In the genomic region with DNA sequence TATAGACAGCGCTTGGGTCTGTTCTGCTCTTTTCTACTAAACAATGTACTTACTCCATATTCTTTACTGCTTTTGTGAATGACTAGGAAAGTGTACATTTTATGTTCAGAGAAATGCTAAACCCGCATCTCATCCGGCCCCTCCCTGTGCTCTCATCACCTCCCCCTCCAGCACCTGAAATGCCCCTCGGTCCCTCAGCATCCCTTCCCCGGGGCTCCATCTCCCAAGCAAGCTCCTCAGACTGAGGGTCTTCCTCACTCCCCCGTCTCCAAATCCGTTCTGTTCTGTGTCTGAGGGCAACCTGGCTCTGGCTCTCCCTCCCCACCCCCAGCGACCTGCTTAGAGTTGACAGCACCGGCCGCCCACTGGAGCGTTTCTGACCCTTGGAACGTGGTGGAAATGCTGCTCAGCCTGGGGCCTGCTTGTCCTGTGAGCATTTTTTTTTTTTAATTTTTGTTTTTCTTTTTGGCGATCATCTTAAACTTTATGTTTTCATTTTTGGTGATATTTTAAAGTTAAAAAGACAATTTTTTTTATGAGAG, we compare ENCODE assay signal across 8 cellular contexts. TPM values are rescaled to one million over a fixed set of nuclear protein-coding genes. Genes with fewer than 3 reads are reported as not detected.
A peak's percentile ranks its signal among the peaks of the same experiment; 100 is the strongest.
DNase-seq lines count a peak whose midpoint lies in the region; ATAC-seq, FAIRE-seq and TF ChIP-seq lines count a peak whose summit lies in the region.

No MANE protein-coding gene starts in this region.

- no peaks in the 10 kb centered on the region for H3K27me3 Mint-ChIP-seq in activated T-helper 1 cell treated with anti-CD3 and anti-CD28 coated beads, Interleukin-12 subunit alpha, Interleukin-12 subunit beta, Interleukin-2, Interleukin-4 antibody, amounts not matched to agents 30 ng/mL and 10 ng/mL and 1 ng/mL, durations not matched to agents 14 hours and 24 hours and 36 hours (ENCODE audit: insufficient read depth)
- H3K27me3 Mint-ChIP-seq in stimulated activated naive B cell treated with anti-CD40 and anti-IgM and Interleukin-4, amounts not matched to agents 10 μg/mL and 1 μg/mL and 100 μg/mL, for 72 hours: no peaks in the 10 kb centered on the region

- peaks cover 0 to 15% of the 10 kb centered on the region in 2 experiments; a peak in 1 of 4 replicates for H3K4me1 ChIP-seq in SK-N-SH (ENCODE audit: control insufficient read depth in 1 of 2, insufficient read depth in 2 of 2, low read depth in 1 of 2, low read length in 1 of 2)
- H3K4me1 ChIP-seq in keratinocyte (ENCODE audit: control insufficient read depth, extremely low read depth, insufficient read depth, low read length): peaks cover 11% of the 10 kb centered on the region

- peak overlapping the region; percentile 98 for H3K4me2 ChIP-seq in SK-N-SH
- H3K4me2 ChIP-seq in keratinocyte (ENCODE audit: control insufficient read depth, extremely low read depth, insufficient read depth, low read depth, low read length): peak overlapping the region; percentile 85

- intact Hi-C loops in activated T-helper 1 cell treated with anti-CD3 and anti-CD28 coated beads, Interleukin-12 subunit alpha, Interleukin-12 subunit beta, Interleukin-2, Interleukin-4 antibody, amounts not matched to agents 30 ng/mL and 10 ng/mL and 1 ng/mL, durations not matched to agents 14 hours and 24 hours and 36 hours (cut with micrococcal nuclease): loop anchor here (5.0 kb wide), 1 partner anchor 285 kb away; a partner anchor contains a TSS

- FAIRE-seq in keratinocyte (lab: Jason Lieb, UNC): no peak

- no peak for DNase-seq in SK-N-SH
- DNase-seq in activated T-helper 1 cell treated with anti-CD3 and anti-CD28 coated beads, Interleukin-12 subunit alpha, Interleukin-12 subunit beta, Interleukin-2, Interleukin-4 antibody, amounts not matched to agents 30 ng/mL and 10 ng/mL and 1 ng/mL, durations not matched to agents 14 hours and 24 hours and 36 hours (ENCODE audit: low spot score): no peak
- no peak for DNase-seq in keratinocyte (ENCODE audit: low read depth, low spot score)
- no peak for DNase-seq in stimulated activated naive B cell treated with anti-CD40 and anti-IgM and Interleukin-4, amounts not matched to agents 10 μg/mL and 1 μg/mL and 100 μg/mL, for 72 hours
- DNase-seq in NCI-H1436 (lab: John Stamatoyannopoulos, UW): no peak
- DNase-seq in germinal center (ENCODE audit: low spot score): no peak

- H3K9me3 Mint-ChIP-seq in activated T-helper 1 cell treated with anti-CD3 and anti-CD28 coated beads, Interleukin-12 subunit alpha, Interleukin-12 subunit beta, Interleukin-2, Interleukin-4 antibody, amounts not matched to agents 30 ng/mL and 10 ng/mL and 1 ng/mL, durations not matched to agents 14 hours and 24 hours and 36 hours: no peaks in the 10 kb centered on the region
- no peaks in the 10 kb centered on the region for H3K9me3 Mint-ChIP-seq in stimulated activated naive B cell treated with anti-CD40 and anti-IgM and Interleukin-4, amounts not matched to agents 10 μg/mL and 1 μg/mL and 100 μg/mL, for 72 hours

- H3K4me3 Mint-ChIP-seq in activated T-helper 1 cell treated with anti-CD3 and anti-CD28 coated beads, Interleukin-12 subunit alpha, Interleukin-12 subunit beta, Interleukin-2, Interleukin-4 antibody, amounts not matched to agents 30 ng/mL and 10 ng/mL and 1 ng/mL, durations not matched to agents 14 hours and 24 hours and 36 hours: peak overlapping the region; percentile 88
- peak overlapping the region; percentile 84 to 86 for H3K4me3 Mint-ChIP-seq in stimulated activated naive B cell treated with anti-CD40 and anti-IgM and Interleukin-4, amounts not matched to agents 10 μg/mL and 1 μg/mL and 100 μg/mL, for 72 hours

- dilution Hi-C loops in keratinocyte (cut with MboI; ENCODE audit: extremely low pct_ligation_motif_present, low sequenced_read_pairs): no loop called here

- H3K4me3 ChIP-seq in SK-N-SH (ENCODE audit: low read depth in 2 of 2, low read length in 1 of 2) (peak overlapping the region; percentile 80 to 84), keratinocyte (ENCODE audit: control insufficient read depth in 2 of 3, extremely low read depth in 1 of 3, insufficient read depth in 2 of 3, low read depth in 1 of 3, low read length in 3 of 3) (peak overlapping the region; percentile 54 to 87 (median 75))

- peaks cover 17% of the 10 kb centered on the region for H3K36me3 Mint-ChIP-seq in activated T-helper 1 cell treated with anti-CD3 and anti-CD28 coated beads, Interleukin-12 subunit alpha, Interleukin-12 subunit beta, Interleukin-2, Interleukin-4 antibody, amounts not matched to agents 30 ng/mL and 10 ng/mL and 1 ng/mL, durations not matched to agents 14 hours and 24 hours and 36 hours (ENCODE audit: low read depth)
- peaks cover 27 to 37% of the 10 kb centered on the region in 2 donors for H3K36me3 Mint-ChIP-seq in stimulated activated naive B cell treated with anti-CD40 and anti-IgM and Interleukin-4, amounts not matched to agents 10 μg/mL and 1 μg/mL and 100 μg/mL, for 72 hours

- H4K20me1 ChIP-seq in SK-N-SH (ENCODE audit: insufficient read depth) (peaks cover 6% of the 10 kb centered on the region), keratinocyte (ENCODE audit: control insufficient read depth, extremely low read depth, insufficient read depth, low read length) (no peaks in the 10 kb centered on the region)

- H3K9me3 ChIP-seq in SK-N-SH (no peaks in the 10 kb centered on the region), keratinocyte (ENCODE audit: control insufficient read depth, low read depth, low read length) (no peaks in the 10 kb centered on the region)

- ATAC-seq in SK-N-SH treated with all-trans-retinoic acid at 6 μM for 48 hours (no peak), HG02763 (IDR thresholded peaks at IDR 0.05; ENCODE audit: unreplicated experiment) (no peak)
- no peak for ATAC-seq in stimulated activated naive B cell treated with anti-CD40 and anti-IgM and Interleukin-4, amounts not matched to agents 10 μg/mL and 1 μg/mL and 100 μg/mL, for 72 hours (replicated peaks)

- H3K9ac ChIP-seq in SK-N-SH: peak overlapping the region; percentile 63; the same call in 1 of the 2 replicates
- peak overlapping the region; percentile 75 for H3K9ac ChIP-seq in keratinocyte (ENCODE audit: control insufficient read depth, extremely low read depth, insufficient read depth, low read length)

- 85% methylated on average over 13 of the region's 13 CpGs for WGBS in SK-N-SH (ENCODE audit: low lambda C conversion rate)

- H3K9me2 ChIP-seq in SK-N-SH: no peaks in the 10 kb centered on the region

- CTCF ChIA-PET in SK-N-SH (lab: Yijun Ruan, JAX): interaction anchor here (0.6 to 2.0 kb wide), 3 partner anchors 9 to 272 kb away, joined by 3 to 5 read pairs (median 3); no protein-coding TSS in a partner anchor

- H3K27ac Mint-ChIP-seq in activated T-helper 1 cell treated with anti-CD3 and anti-CD28 coated beads, Interleukin-12 subunit alpha, Interleukin-12 subunit beta, Interleukin-2, Interleukin-4 antibody, amounts not matched to agents 30 ng/mL and 10 ng/mL and 1 ng/mL, durations not matched to agents 14 hours and 24 hours and 36 hours: peak overlapping the region; percentile 63
- H3K27ac Mint-ChIP-seq in stimulated activated naive B cell treated with anti-CD40 and anti-IgM and Interleukin-4, amounts not matched to agents 10 μg/mL and 1 μg/mL and 100 μg/mL, for 72 hours: peak overlapping the region; percentile 52

- H3K9me1 ChIP-seq in keratinocyte (ENCODE audit: control insufficient read depth, extremely low read depth, insufficient read depth, low read length): peaks cover 2% of the 10 kb centered on the region

- peaks cover 19% of the 10 kb centered on the region for H3K4me1 Mint-ChIP-seq in activated T-helper 1 cell treated with anti-CD3 and anti-CD28 coated beads, Interleukin-12 subunit alpha, Interleukin-12 subunit beta, Interleukin-2, Interleukin-4 antibody, amounts not matched to agents 30 ng/mL and 10 ng/mL and 1 ng/mL, durations not matched to agents 14 hours and 24 hours and 36 hours (ENCODE audit: low read depth)
- H3K4me1 Mint-ChIP-seq in stimulated activated naive B cell treated with anti-CD40 and anti-IgM and Interleukin-4, amounts not matched to agents 10 μg/mL and 1 μg/mL and 100 μg/mL, for 72 hours: peaks cover 26 to 51% of the 10 kb centered on the region in 2 donors

- H2AFZ ChIP-seq in SK-N-SH (ENCODE audit: low read depth) (no peak overlapping the region), keratinocyte (ENCODE audit: control insufficient read depth, low read length) (no peak overlapping the region)

- POLR2A ChIA-PET in SK-N-SH (lab: Yijun Ruan, JAX): no interaction called here

- H3K79me2 ChIP-seq in SK-N-SH (ENCODE audit: insufficient read depth): peaks cover 37% of the 10 kb centered on the region
- H3K79me2 ChIP-seq in keratinocyte (ENCODE audit: control insufficient read depth, insufficient read depth, low read length): peaks cover 17% of the 10 kb centered on the region

- H3K27me3 ChIP-seq in SK-N-SH (ENCODE audit: insufficient read depth) (no peaks in the 10 kb centered on the region), keratinocyte (ENCODE audit: control insufficient read depth, extremely low read depth, insufficient read depth, low read length) (no peaks in the 10 kb centered on the region)

- TF ChIP-seq CTCF in SK-N-SH (IDR thresholded peaks at IDR 0.05): no peak
- no peak for TF ChIP-seq CTCF in keratinocyte (optimal IDR thresholded peaks at IDR 0.05 in 1 of 3, IDR thresholded peaks at IDR 0.05 in 1 of 3, conservative IDR thresholded peaks at IDR 0.05 in 1 of 3; ENCODE audit: extremely low read depth in 1 of 3, insufficient read depth in 2 of 3, low read length in 3 of 3)

- TF ChIP-seq RAD21 in SK-N-SH (IDR thresholded peaks at IDR 0.05; ENCODE audit: low read length): no peak

- H3F3A ChIP-seq in SK-N-SH (replicated peaks; ENCODE audit: insufficient read depth): peaks cover 3% of the 10 kb centered on the region

- no peak for TF ChIP-seq EP300 in SK-N-SH (IDR thresholded peaks at IDR 0.05; ENCODE audit: borderline replicate concordance in 1 of 2, low read depth in 1 of 2, low read length in 1 of 2)

- peaks cover 21 to 24% of the 10 kb centered on the region in 2 experiments for H3K36me3 ChIP-seq in SK-N-SH (replicated peaks in 1 of 2; ENCODE audit: control insufficient read depth in 1 of 2, insufficient read depth in 2 of 2, low read length in 1 of 2)
- peaks cover 12 to 22% of the 10 kb centered on the region in 2 experiments for H3K36me3 ChIP-seq in keratinocyte (ENCODE audit: control insufficient read depth in 2 of 2, extremely low read depth in 1 of 2, insufficient read depth in 2 of 2, low read length in 2 of 2)

- no peak overlapping the region for H3K27ac ChIP-seq in SK-N-SH (ENCODE audit: low read depth in 2 of 2, low read length in 1 of 2)
- H3K27ac ChIP-seq in keratinocyte (ENCODE audit: control insufficient read depth, insufficient read depth, low read length): peak overlapping the region; percentile 40

RNA-seq across cellular contexts. Expression of a gene that starts 1.4 kb away (rescaled TPM):
- polyA plus RNA-seq in SK-N-SH (2012; rRNA removed) (23.3 and 26.7 TPM in 2 replicates), keratinocyte (14.4 to 32.1 TPM (median 22.0 TPM) in 3 replicates)
- polyA plus RNA-seq in SK-N-SH (2012; cell fraction: cytosol; rRNA removed): 6.7 and 11.5 TPM in 2 replicates
- polyA plus RNA-seq in SK-N-SH (2012; cell fraction: nucleus; rRNA removed): 121 and 176 TPM in 2 replicates
- 23.7 and 25.9 TPM in 2 replicates for total RNA-seq in activated T-helper 1 cell treated with anti-CD3 and anti-CD28 coated beads, Interleukin-12 subunit alpha, Interleukin-12 subunit beta, Interleukin-2, Interleukin-4 antibody, amounts not matched to agents 30 ng/mL and 10 ng/mL and 1 ng/mL, durations not matched to agents 14 hours and 24 hours and 36 hours
- 7.1 TPM for polyA plus RNA-seq in keratinocyte (2011; ENCODE audit: low read depth)
- 10.5 and 27.6 TPM in 2 replicates for polyA plus RNA-seq in keratinocyte (2011; cell fraction: cytosol; rRNA removed)
- polyA plus RNA-seq in keratinocyte (2011; cell fraction: nucleus; rRNA removed): 43.3 and 54.8 TPM in 2 replicates
- polyA plus RNA-seq in keratinocyte (2012; ENCODE audit: low replicate concordance): 18.9 and 29.1 TPM in 2 replicates
- polyA minus RNA-seq in keratinocyte: 13.9 to 25.9 TPM (median 16.6 TPM) in 3 replicates
- polyA minus RNA-seq in keratinocyte (2011; cell fraction: cytosol; rRNA and poly(A)+ RNA removed): 51.8 TPM
- 29.0 and 29.5 TPM in 2 replicates for polyA minus RNA-seq in keratinocyte (2011; cell fraction: nucleus; rRNA and poly(A)+ RNA removed)

RNA-seq across cellular contexts. Expression of a gene that starts 16.5 kb away (rescaled TPM):
- polyA plus RNA-seq in SK-N-SH (2012; rRNA removed): 36.7 and 50.6 TPM in 2 replicates
- 16.1 and 28.8 TPM in 2 replicates for polyA plus RNA-seq in SK-N-SH (2012; cell fraction: cytosol; rRNA removed)
- 246 and 320 TPM in 2 replicates for polyA plus RNA-seq in SK-N-SH (2012; cell fraction: nucleus; rRNA removed)
- total RNA-seq in activated T-helper 1 cell treated with anti-CD3 and anti-CD28 coated beads, Interleukin-12 subunit alpha, Interleukin-12 subunit beta, Interleukin-2, Interleukin-4 antibody, amounts not matched to agents 30 ng/mL and 10 ng/mL and 1 ng/mL, durations not matched to agents 14 hours and 24 hours and 36 hours: 94.1 and 96.8 TPM in 2 replicates
- polyA plus RNA-seq in keratinocyte: 22.7 to 38.0 TPM (median 31.7 TPM) in 3 replicates
- 19.8 TPM for polyA plus RNA-seq in keratinocyte (2011; ENCODE audit: low read depth)
- 14.9 and 35.0 TPM in 2 replicates for polyA plus RNA-seq in keratinocyte (2011; cell fraction: cytosol; rRNA removed)
- 72.7 and 96.3 TPM in 2 replicates for polyA plus RNA-seq in keratinocyte (2011; cell fraction: nucleus; rRNA removed)
- 31.1 and 41.3 TPM in 2 replicates for polyA plus RNA-seq in keratinocyte (2012; ENCODE audit: low replicate concordance)
- polyA minus RNA-seq in keratinocyte: 13.1 to 52.8 TPM (median 16.4 TPM) in 3 replicates
- polyA minus RNA-seq in keratinocyte (2011; cell fraction: cytosol; rRNA and poly(A)+ RNA removed): 34.7 TPM
- 22.4 and 22.9 TPM in 2 replicates for polyA minus RNA-seq in keratinocyte (2011; cell fraction: nucleus; rRNA and poly(A)+ RNA removed)

RNA-seq across cellular contexts. Expression of a gene that starts 31.7 kb away (rescaled TPM):
- polyA plus RNA-seq in SK-N-SH (2012; rRNA removed) (1.3 and 2.4 TPM in 2 replicates), keratinocyte (0.22 to 0.68 TPM (median 0.32 TPM) in 3 replicates)
- polyA plus RNA-seq in SK-N-SH (2012; cell fraction: cytosol; rRNA removed): 1.5 and 2.4 TPM in 2 replicates
- 7.8 and 11.2 TPM in 2 replicates for polyA plus RNA-seq in SK-N-SH (2012; cell fraction: nucleus; rRNA removed)
- 0.36 and 0.64 TPM in 2 replicates for total RNA-seq in activated T-helper 1 cell treated with anti-CD3 and anti-CD28 coated beads, Interleukin-12 subunit alpha, Interleukin-12 subunit beta, Interleukin-2, Interleukin-4 antibody, amounts not matched to agents 30 ng/mL and 10 ng/mL and 1 ng/mL, durations not matched to agents 14 hours and 24 hours and 36 hours
- 0.17 TPM for polyA plus RNA-seq in keratinocyte (2011; ENCODE audit: low read depth)
- polyA plus RNA-seq in keratinocyte (2011; cell fraction: cytosol; rRNA removed): 0.30 and 1.0 TPM in 2 replicates
- polyA plus RNA-seq in keratinocyte (2011; cell fraction: nucleus; rRNA removed): 0.97 and 1.3 TPM in 2 replicates
- 0.83 and 1.2 TPM in 2 replicates for polyA plus RNA-seq in keratinocyte (2012; ENCODE audit: low replicate concordance)
- polyA minus RNA-seq in keratinocyte: 0.10 to 2.5 TPM in 2 of 3 replicates, not detected in the other
- polyA minus RNA-seq in keratinocyte (2011; cell fraction: cytosol; rRNA and poly(A)+ RNA removed): 0.77 TPM
- polyA minus RNA-seq in keratinocyte (2011; cell fraction: nucleus; rRNA and poly(A)+ RNA removed): 0.23 and 0.53 TPM in 2 replicates

RNA-seq across cellular contexts. Expression of a gene that starts 42.6 kb away (rescaled TPM):
- 40.4 and 42.8 TPM in 2 replicates for polyA plus RNA-seq in SK-N-SH (2012; rRNA removed)
- 4.9 and 9.1 TPM in 2 replicates for polyA plus RNA-seq in SK-N-SH (2012; cell fraction: cytosol; rRNA removed)
- 290 and 343 TPM in 2 replicates for polyA plus RNA-seq in SK-N-SH (2012; cell fraction: nucleus; rRNA removed)
- total RNA-seq in activated T-helper 1 cell treated with anti-CD3 and anti-CD28 coated beads, Interleukin-12 subunit alpha, Interleukin-12 subunit beta, Interleukin-2, Interleukin-4 antibody, amounts not matched to agents 30 ng/mL and 10 ng/mL and 1 ng/mL, durations not matched to agents 14 hours and 24 hours and 36 hours: 52.1 and 54.6 TPM in 2 replicates
- polyA plus RNA-seq in keratinocyte: 10.1 to 19.0 TPM (median 11.6 TPM) in 3 replicates
- polyA plus RNA-seq in keratinocyte (2011; ENCODE audit: low read depth): 33.6 TPM
- 2.6 and 5.4 TPM in 2 replicates for polyA plus RNA-seq in keratinocyte (2011; cell fraction: cytosol; rRNA removed)
- 70.9 and 85.2 TPM in 2 replicates for polyA plus RNA-seq in keratinocyte (2011; cell fraction: nucleus; rRNA removed)
- 14.1 and 15.8 TPM in 2 replicates for polyA plus RNA-seq in keratinocyte (2012; ENCODE audit: low replicate concordance)
- 13.7 to 24.3 TPM (median 21.4 TPM) in 3 replicates for polyA minus RNA-seq in keratinocyte
- polyA minus RNA-seq in keratinocyte (2011; cell fraction: cytosol; rRNA and poly(A)+ RNA removed): 19.2 TPM
- 39.8 and 40.1 TPM in 2 replicates for polyA minus RNA-seq in keratinocyte (2011; cell fraction: nucleus; rRNA and poly(A)+ RNA removed)

RNA-seq across cellular contexts. Expression of a gene that starts 48.9 kb away (rescaled TPM):
- polyA plus RNA-seq in SK-N-SH (2012; rRNA removed): 51.9 and 55.1 TPM in 2 replicates
- 6.6 and 12.2 TPM in 2 replicates for polyA plus RNA-seq in SK-N-SH (2012; cell fraction: cytosol; rRNA removed)
- polyA plus RNA-seq in SK-N-SH (2012; cell fraction: nucleus; rRNA removed): 513 and 740 TPM in 2 replicates
- total RNA-seq in activated T-helper 1 cell treated with anti-CD3 and anti-CD28 coated beads, Interleukin-12 subunit alpha, Interleukin-12 subunit beta, Interleukin-2, Interleukin-4 antibody, amounts not matched to agents 30 ng/mL and 10 ng/mL and 1 ng/mL, durations not matched to agents 14 hours and 24 hours and 36 hours: 67.4 and 68.1 TPM in 2 replicates
- polyA plus RNA-seq in keratinocyte: 4.7 to 12.4 TPM (median 8.2 TPM) in 3 replicates
- polyA plus RNA-seq in keratinocyte (2011; ENCODE audit: low read depth): 5.6 TPM
- 0.89 and 2.7 TPM in 2 replicates for polyA plus RNA-seq in keratinocyte (2011; cell fraction: cytosol; rRNA removed)
- polyA plus RNA-seq in keratinocyte (2011; cell fraction: nucleus; rRNA removed): 43.4 and 61.6 TPM in 2 replicates
- 11.5 and 12.6 TPM in 2 replicates for polyA plus RNA-seq in keratinocyte (2012; ENCODE audit: low replicate concordance)
- 5.8 to 12.8 TPM (median 6.0 TPM) in 3 replicates for polyA minus RNA-seq in keratinocyte
- polyA minus RNA-seq in keratinocyte (2011; cell fraction: cytosol; rRNA and poly(A)+ RNA removed): 5.2 TPM
- 17.1 and 18.4 TPM in 2 replicates for polyA minus RNA-seq in keratinocyte (2011; cell fraction: nucleus; rRNA and poly(A)+ RNA removed)
